In the genomic region with DNA sequence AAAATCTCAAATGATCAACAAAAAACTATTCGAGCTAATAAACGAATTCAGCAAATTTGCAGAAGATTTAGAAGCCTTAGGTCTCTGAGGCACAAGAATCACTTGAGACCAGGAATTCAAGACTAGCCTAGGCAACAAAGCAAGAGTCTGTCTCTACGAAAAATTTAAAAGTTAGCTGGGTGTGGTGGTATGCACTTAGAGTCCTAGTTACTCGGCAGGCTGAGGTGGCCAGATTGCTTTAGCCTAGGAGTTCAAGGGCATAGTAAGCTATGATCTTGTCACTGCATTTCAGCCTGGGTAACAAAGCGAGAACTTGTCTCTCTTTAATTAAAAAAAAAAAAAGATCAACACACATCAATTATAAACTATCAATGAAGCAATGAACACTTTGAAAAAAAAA, we compare ENCODE assay signal across 7 cellular contexts. TPM values are rescaled to one million over a fixed set of nuclear protein-coding genes. Genes with fewer than 3 reads are reported as not detected.
"Had no signal": no experiment of that assay in that cellular context is flagged by ENCODE, and none has a peak within 500 bp of the region (broad histone marks: within the 10 kb centered on the region; RNA-seq: fewer than 3 reads in every experiment).

No MANE protein-coding gene starts in this region.

- H3K27ac Mint-ChIP-seq: IgD-negative memory B cell had no signal

- H2AFZ ChIP-seq: GM23248 had no signal

- H3K27ac ChIP-seq: GM23248, HL-60 had no signal

- ATAC-seq: HepG2 had no signal

- H3K4me1 Mint-ChIP-seq: IgD-negative memory B cell had no signal

- H3K4me3 ChIP-seq: GM23248 had no signal

- H3K9ac ChIP-seq: GM23248 had no signal

- DNase-seq: GM23248, H9, HCEC 1CT, KG1 had no signal

- H3K4me3 Mint-ChIP-seq: H9, IgD-negative memory B cell had no signal

RNA-seq across cellular contexts. Expression of gene FAM184A, which starts 34.2 kb away (rescaled TPM):
- total RNA-seq: GM23248 had no signal
